10 cellular contexts compared by ENCODE assay signal in genomic region chr3:153043729-153044314, GRCh38.
DNase-seq lines count a peak whose midpoint lies in the region; ATAC-seq, FAIRE-seq and TF ChIP-seq lines count a peak whose summit lies in the region.
"Had no signal": no experiment of that assay in that cellular context is flagged by ENCODE, and none has a peak within 500 bp of the region (broad histone marks: within the 10 kb centered on the region; RNA-seq: fewer than 3 reads in every experiment).

No MANE protein-coding gene starts in this region.

- TF ChIP-seq RAD21 in IMR-90 (IDR thresholded peaks at IDR 0.05; ENCODE audit: low read length) = no peak

- H4K91ac ChIP-seq in IMR-90 (ENCODE audit: insufficient read depth, low read depth, low read length) (no peak overlapping the region), mesenchymal stem cell (ENCODE audit: low read length) (no peak overlapping the region)

- H3K4me3 ChIP-seq in IMR-90 (ENCODE audit: insufficient read depth, low read depth, low read length) = no peak overlapping the region
- no peak overlapping the region for H3K4me3 ChIP-seq in bronchial epithelial cell (ENCODE audit: low read depth, low read length)
- H3K4me3 ChIP-seq in mesenchymal stem cell (ENCODE audit: insufficient read depth in 1 of 2, low read depth in 1 of 2, low read length in 2 of 2) = peak overlapping the region in 1 of 2 experiments; percentile 61
- no peak overlapping the region for H3K4me3 ChIP-seq in Peyer's patch

- H2BK120ac ChIP-seq in IMR-90 (ENCODE audit: low read depth, low read length) = peak overlapping the region; percentile 7
- H2BK120ac ChIP-seq in mesenchymal stem cell (ENCODE audit: low read depth, low read length) = no peak overlapping the region

- H3K14ac ChIP-seq in IMR-90 (replicated peaks; ENCODE audit: low read depth, low read length) (no peak overlapping the region), mesenchymal stem cell (ENCODE audit: low read length in 2 of 2) (no peak overlapping the region)

- no peak overlapping the region for H3K56ac ChIP-seq in IMR-90 (ENCODE audit: extremely low read depth, insufficient read depth, low read length)

- CTCF ChIA-PET in IMR-90 (lab: Yijun Ruan, JAX) = interaction anchor here (0.7 to 1.5 kb wide), 4 partner anchors 116 to 551 kb away, joined by 4 to 7 read pairs (median 6); no protein-coding TSS in a partner anchor

- H3K9me1 ChIP-seq in IMR-90 (ENCODE audit: insufficient read depth, low read length) = no peaks in the 10 kb centered on the region

- H3K9ac ChIP-seq in IMR-90 (ENCODE audit: low read depth, low read length) (no peak overlapping the region), mesenchymal stem cell (ENCODE audit: low read length) (peak overlapping the region; percentile 82)

- H3K4ac ChIP-seq in IMR-90 (ENCODE audit: low read depth, low read length) (no peak overlapping the region), mesenchymal stem cell (ENCODE audit: low read depth in 1 of 2, low read length in 2 of 2) (no peak overlapping the region)

- H2BK12ac ChIP-seq in mesenchymal stem cell (ENCODE audit: low read length in 2 of 2) = no peak overlapping the region

- H2AFZ ChIP-seq in IMR-90 (replicated peaks; ENCODE audit: low read length, poor library complexity) (peak overlapping the region; percentile 7), mesenchymal stem cell (ENCODE audit: low read depth, low read length) (no peak overlapping the region)

- WGBS in IMR-90 (ENCODE audit: extremely low coverage in 2 of 2, insufficient read length in 1 of 2), 2 experiments = 20% methylated on average over 1 of the region's 3 CpGs; no CpG with 5 or more reads in 1 of the 2 experiments
- 45% methylated on average over 1 of the region's 3 CpGs for WGBS in mesenchymal stem cell

- POLR2A ChIA-PET in IMR-90 (lab: Charles Lee; ENCODE audit: unreplicated experiment) = interaction anchor here (1.0 kb wide), 1 partner anchor 117 kb away, joined by 6 read pairs; no protein-coding TSS in a partner anchor

- TF ChIP-seq POLR2A in IMR-90 (IDR thresholded peaks at IDR 0.05; ENCODE audit: low read depth, low read length) = no peak
- no peak for TF ChIP-seq POLR2A in Peyer's patch (IDR thresholded peaks at IDR 0.05)

- H3K4me2 ChIP-seq in IMR-90 (ENCODE audit: low read depth, low read length) = peak overlapping the region; percentile 32; the same call in 1 of the 2 replicates
- H3K4me2 ChIP-seq in mesenchymal stem cell (ENCODE audit: low read length, poor library complexity, severe bottlenecking) = no peak overlapping the region

- no TSS peak for BruUV-seq in IMR-90 (replicated peaks; lab: Mats Ljungman, UMichigan)

- no peaks in the 10 kb centered on the region for H3K36me3 ChIP-seq in IMR-90 (ENCODE audit: control insufficient read depth, insufficient read depth, low read length)
- no peaks in the 10 kb centered on the region for H3K36me3 ChIP-seq in bronchial epithelial cell (ENCODE audit: control insufficient read depth, insufficient read depth, low read length)
- no peaks in the 10 kb centered on the region for H3K36me3 ChIP-seq in mesenchymal stem cell (ENCODE audit: control insufficient read depth in 1 of 2, insufficient read depth in 2 of 2, low read depth in 1 of 2, low read length in 2 of 2)
- H3K36me3 ChIP-seq in Peyer's patch = no peaks in the 10 kb centered on the region
- H3K36me3 ChIP-seq: right lobe of liver, SJCRH30 had no signal

- in situ Hi-C loops in IMR-90 (cut with MboI; ENCODE audit: low sequenced_read_pairs) = no loop called here

- peak; percentile 22; the same call in 1 of the 2 replicates for ATAC-seq in IMR-90 (ENCODE audit: low read depth)
- ATAC-seq in HG02678 (IDR thresholded peaks at IDR 0.05; ENCODE audit: unreplicated experiment) = no peak
- ATAC-seq in HG03457 (IDR thresholded peaks at IDR 0.05; ENCODE audit: unreplicated experiment) = no peak

- H3K79me1 ChIP-seq in IMR-90 (ENCODE audit: low read depth in 1 of 2, low read length in 2 of 2) = no peaks in the 10 kb centered on the region
- H3K79me1 ChIP-seq in mesenchymal stem cell (replicated peaks; ENCODE audit: low read length, poor library complexity, severe bottlenecking) = no peaks in the 10 kb centered on the region

- H2AK9ac ChIP-seq in IMR-90 (replicated peaks; ENCODE audit: low read depth, low read length, poor library complexity) = no peak overlapping the region

- H2BK5ac ChIP-seq in IMR-90 (ENCODE audit: low read depth, low read length, poor library complexity, severe bottlenecking) (peak overlapping the region; percentile 5), mesenchymal stem cell (ENCODE audit: low read depth, low read length, poor library complexity, severe bottlenecking) (no peak overlapping the region)

- no peak overlapping the region for H2BK20ac ChIP-seq in IMR-90 (ENCODE audit: low read depth, low read length)

- H4K5ac ChIP-seq in IMR-90 (ENCODE audit: low read depth, low read length) = no peak overlapping the region

- intact Hi-C loops in IMR-90 (cut with micrococcal nuclease) = loop anchor here (1.0 to 10.0 kb wide), 7 partner anchors 117 to 725 kb away; no protein-coding TSS in a partner anchor

- TF ChIP-seq CTCF in IMR-90 (conservative IDR thresholded peaks at IDR 0.05; ENCODE audit: low read depth, low read length) = no peak
- no peak for TF ChIP-seq CTCF in bronchial epithelial cell (IDR thresholded peaks at IDR 0.05; ENCODE audit: insufficient read depth, low read length, severe bottlenecking)
- TF ChIP-seq CTCF in Peyer's patch (IDR thresholded peaks at IDR 0.05) = no peak

- H2AK5ac ChIP-seq in IMR-90 (ENCODE audit: low read depth, low read length) (no peak overlapping the region), mesenchymal stem cell (ENCODE audit: low read length, severe bottlenecking) (no peak overlapping the region)

- H3K23ac ChIP-seq in IMR-90 (ENCODE audit: low read depth, low read length) = no peak overlapping the region
- no peak overlapping the region for H3K23ac ChIP-seq in mesenchymal stem cell (ENCODE audit: low read length in 2 of 2)

- H3K9me3 ChIP-seq in IMR-90 (ENCODE audit: control insufficient read depth, insufficient read depth, low read length) = no peaks in the 10 kb centered on the region
- H3K9me3 ChIP-seq in mesenchymal stem cell (ENCODE audit: control insufficient read depth, low read length) = no peaks in the 10 kb centered on the region
- H3K9me3 ChIP-seq in Peyer's patch = no peaks in the 10 kb centered on the region
- H3K9me3 ChIP-seq: right lobe of liver, SJCRH30 had no signal

- H3K18ac ChIP-seq in IMR-90 (ENCODE audit: low read depth, low read length) = no peak overlapping the region
- no peak overlapping the region for H3K18ac ChIP-seq in mesenchymal stem cell (ENCODE audit: low read depth in 1 of 2, low read length in 2 of 2)

- peaks cover 2% of the 10 kb centered on the region for H3K4me1 ChIP-seq in IMR-90 (ENCODE audit: control insufficient read depth, insufficient read depth, low read length)
- peaks cover under 1% of the 10 kb centered on the region for H3K4me1 ChIP-seq in mesenchymal stem cell (ENCODE audit: control insufficient read depth, insufficient read depth, low read depth, low read length)
- H3K4me1 ChIP-seq in Peyer's patch = peaks cover 0 to under 1% (median 0%) of the 10 kb centered on the region in 4 donors
- H3K4me1 ChIP-seq: right lobe of liver, SJCRH30 had no signal

- dilution Hi-C loops in IMR-90 (cut with HindIII; ENCODE audit: low sequenced_read_pairs, unreplicated experiment) = no loop called here

- peak overlapping the region in 1 of 2 experiments; percentile 2; a peak in 1 of 4 replicates for H4K8ac ChIP-seq in IMR-90 (ENCODE audit: low read depth in 2 of 2, low read length in 2 of 2)
- H4K8ac ChIP-seq in mesenchymal stem cell (ENCODE audit: low read length) = no peak overlapping the region

- no peaks in the 10 kb centered on the region for H3K27me3 ChIP-seq in IMR-90 (ENCODE audit: control insufficient read depth, insufficient read depth, low read length)
- H3K27me3 ChIP-seq in bronchial epithelial cell (ENCODE audit: control insufficient read depth, insufficient read depth, low read length) = no peaks in the 10 kb centered on the region
- no peaks in the 10 kb centered on the region for H3K27me3 ChIP-seq in mesenchymal stem cell (ENCODE audit: control insufficient read depth in 1 of 2, insufficient read depth in 1 of 2, low read length in 2 of 2)
- H3K27me3 ChIP-seq in Peyer's patch = no peaks in the 10 kb centered on the region
- H3K27me3 ChIP-seq: right lobe of liver, SJCRH30 had no signal

- H4K20me1 ChIP-seq in IMR-90 (ENCODE audit: insufficient read depth, low read length) = no peaks in the 10 kb centered on the region

- DNase-seq in AG20443 (ENCODE audit: low spot score) = peak; percentile 43
- DNase-seq in IMR-90 = peak; percentile 50
- peak; percentile 88 for DNase-seq in bronchial epithelial cell (ENCODE audit: low read depth)
- DNase-seq in mesenchymal stem cell = peak; percentile 25
- no peak for DNase-seq in Peyer's patch
- no peak for DNase-seq in activated T-cell treated with anti-CD3 and anti-CD28 coated beads, Interleukin-2, amount 50 U/mL, for 1 hour
- DNase-seq: right lobe of liver had no signal

- H2BK15ac ChIP-seq in IMR-90 (ENCODE audit: low read depth, low read length) = no peak overlapping the region
- H2BK15ac ChIP-seq in mesenchymal stem cell (ENCODE audit: low read depth, poor library complexity, severe bottlenecking) = no peak overlapping the region

- FAIRE-seq in bronchial epithelial cell (lab: Jason Lieb, UNC) = no peak

- H3K27ac ChIP-seq in IMR-90 (ENCODE audit: insufficient read depth, low read length) (no peak overlapping the region), mesenchymal stem cell (ENCODE audit: low read length, poor library complexity, severe bottlenecking) (peak overlapping the region; percentile 61), Peyer's patch (no peak overlapping the region)
- H3K27ac ChIP-seq: right lobe of liver, SJCRH30 had no signal

TF ChIP-seq in IMR-90, 13 proteins besides CTCF, POLR2A, EP300 and RAD21 (continues in another document):
- TF ChIP-seq FOS (IDR thresholded peaks at IDR 0.05; ENCODE audit: low read depth, low read length) = no peak
- TF ChIP-seq MAZ (IDR thresholded peaks at IDR 0.05; ENCODE audit: borderline replicate concordance, low read depth, low read length) = no peak
- no peak for TF ChIP-seq ELK1 (IDR thresholded peaks at IDR 0.05; ENCODE audit: borderline replicate concordance, low read depth, low read length)

Comparison
In these comparisons a context has a peak if more than half of its experiments do, and no peak if none do; other contexts are left out.
1. DNase-seq: peak in AG20443 (single experiment), IMR-90 (single experiment), bronchial epithelial cell (single experiment) and mesenchymal stem cell (single experiment); none in Peyer's patch (0 of 3) and activated T-cell treated with anti-CD3 and anti-CD28 coated beads, Interleukin-2, amount 50 U/mL, for 1 hour (single experiment).